In genomic region chr10:96130326-96130758, GRCh38 we compare ENCODE assay signal across 1 cellular context.
TF ChIP-seq lines count a peak whose summit lies in the region.

No MANE protein-coding gene starts in this region.

TF ChIP-seq in H1, 55 proteins besides CTCF, POLR2A, EP300 and RAD21 (continued from another document):
- TF ChIP-seq MAX (IDR thresholded peaks at IDR 0.05) = peak; percentile 31; the same call in 1 of the 2 replicates
- TF ChIP-seq, protein P1, sequence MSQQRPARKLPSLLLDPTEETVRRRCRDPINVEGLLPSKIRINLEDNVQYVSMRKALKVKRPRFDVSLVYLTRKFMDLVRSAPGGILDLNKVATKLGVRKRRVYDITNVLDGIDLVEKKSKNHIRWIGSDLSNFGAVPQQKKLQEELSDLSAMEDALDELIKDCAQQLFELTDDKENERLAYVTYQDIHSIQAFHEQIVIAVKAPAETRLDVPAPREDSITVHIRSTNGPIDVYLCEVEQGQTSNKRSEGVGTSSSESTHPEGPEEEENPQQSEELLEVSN (IDR thresholded peaks at IDR 0.05) = peak; percentile 57; the same call in 1 of the 2 replicates
- TF ChIP-seq KDM4A (IDR thresholded peaks at IDR 0.05; ENCODE audit: low read depth, low read length, severe bottlenecking) = peak; percentile 32
- peak; percentile 60 for TF ChIP-seq TAF1 (IDR thresholded peaks at IDR 0.05; ENCODE audit: low read depth, low read length)
- no peak for TF ChIP-seq CTBP2 (IDR thresholded peaks at IDR 0.05; ENCODE audit: borderline replicate concordance, insufficient read depth, insufficient read length, low read length)
- no peak for TF ChIP-seq RFX5 (IDR thresholded peaks at IDR 0.05; ENCODE audit: borderline replicate concordance, low read depth, low read length)
- peak; percentile 69; the same call in 1 of the 2 replicates for TF ChIP-seq RBBP5 (IDR thresholded peaks at IDR 0.05; ENCODE audit: borderline replicate concordance, low read depth, low read length)
